29 cellular contexts compared by ENCODE assay signal in the genomic region with DNA sequence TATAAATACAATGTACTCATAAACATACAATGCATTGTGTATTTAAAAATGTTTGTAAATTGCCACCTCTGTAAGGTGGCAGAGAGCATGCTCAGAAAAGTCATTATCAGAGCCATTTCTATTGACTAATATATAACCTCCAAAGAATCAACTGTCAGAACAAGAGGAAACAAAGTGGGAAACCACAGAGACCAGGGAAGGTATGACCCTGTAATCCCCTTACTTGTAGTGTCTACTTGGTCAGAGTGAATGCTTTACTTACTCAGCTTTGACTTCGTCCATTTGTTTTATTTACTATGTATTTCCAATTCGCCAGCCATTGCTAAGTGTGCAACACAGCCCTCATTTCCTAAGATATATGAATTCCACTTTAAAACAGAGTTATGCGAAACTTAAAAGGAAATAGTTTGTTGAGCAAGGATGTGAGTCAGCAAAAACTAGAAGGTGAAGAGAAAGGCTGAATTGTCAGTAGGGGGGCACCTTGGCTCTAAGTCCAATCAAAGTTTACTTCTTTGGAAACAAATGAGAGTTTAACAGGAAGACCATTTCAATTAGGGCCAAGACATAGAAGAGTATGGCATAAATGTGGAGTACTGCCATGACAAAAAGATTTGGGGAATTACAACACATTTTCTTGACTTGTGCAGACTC.
A peak's percentile ranks its signal among the peaks of the same experiment; 100 is the strongest.
DNase-seq lines count a peak whose midpoint lies in the region; ATAC-seq and TF ChIP-seq lines count a peak whose summit lies in the region.
"Had no signal": no experiment of that assay in that cellular context is flagged by ENCODE, and none has a peak within 500 bp of the region (broad histone marks: within the 10 kb centered on the region; RNA-seq: fewer than 3 reads in every experiment).

No MANE protein-coding gene starts in this region.

- H3K27me3 ChIP-seq in breast epithelium = no peaks in the 10 kb centered on the region
- H3K27me3 ChIP-seq in suprapubic skin = no peaks in the 10 kb centered on the region
- H3K27me3 ChIP-seq: BE2C, brain microvascular endothelial cell, colonic mucosa, gastroesophageal sphincter, left lung had no signal

- H3K36me3 ChIP-seq in breast epithelium = no peaks in the 10 kb centered on the region
- no peaks in the 10 kb centered on the region for H3K36me3 ChIP-seq in suprapubic skin
- H3K36me3 ChIP-seq: BE2C, brain microvascular endothelial cell, colonic mucosa, gastroesophageal sphincter, left lung had no signal

- H3K27ac ChIP-seq in breast epithelium (no peak overlapping the region), suprapubic skin (no peak overlapping the region)
- H3K27ac ChIP-seq: brain microvascular endothelial cell, colonic mucosa, gastroesophageal sphincter, left lung had no signal

- no TSS peak for BruUV-seq in MCF 10A (replicated peaks; lab: Mats Ljungman, UMichigan)

- H3K4me1 ChIP-seq in breast epithelium = no peaks in the 10 kb centered on the region
- H3K4me1 ChIP-seq in suprapubic skin = no peaks in the 10 kb centered on the region
- H3K4me1 ChIP-seq: BE2C, colonic mucosa, gastroesophageal sphincter, left lung had no signal

- no peak for TF ChIP-seq CTCF in MCF 10A (IDR thresholded peaks at IDR 0.05; ENCODE audit: unreplicated experiment)
- TF ChIP-seq CTCF in breast epithelium (IDR thresholded peaks at IDR 0.05) = no peak
- TF ChIP-seq CTCF in cardiac fibroblast (IDR thresholded peaks at IDR 0.05; ENCODE audit: low read depth, low read length) = no peak
- no peak for TF ChIP-seq CTCF in suprapubic skin (IDR thresholded peaks at IDR 0.05)

- H3K9me3 ChIP-seq in breast epithelium (no peaks in the 10 kb centered on the region), suprapubic skin (no peaks in the 10 kb centered on the region)
- H3K9me3 ChIP-seq: BE2C, colonic mucosa, gastroesophageal sphincter, left lung had no signal

- no peaks in the 10 kb centered on the region for H3K4me1 Mint-ChIP-seq in MCF 10A (ENCODE audit: insufficient read depth, unreplicated experiment)
- H3K4me1 Mint-ChIP-seq: naive B cell had no signal

- no peak overlapping the region for H3K4me3 ChIP-seq in breast epithelium
- no peak overlapping the region for H3K4me3 ChIP-seq in cardiac fibroblast (replicated peaks in 1 of 2; ENCODE audit: low read depth in 2 of 2, low read length in 2 of 2)
- no peak overlapping the region for H3K4me3 ChIP-seq in suprapubic skin
- H3K4me3 ChIP-seq: colonic mucosa, gastroesophageal sphincter, left lung, skin epidermis had no signal

- no peak for ATAC-seq in activated CD4-positive, CD25-positive, alpha-beta regulatory T cell treated with anti-CD3 and anti-CD28 coated beads, Interleukin-2, amount 50 U/mL, for 24 hours
- ATAC-seq in Right ventricle myocardium inferior = no peak
- ATAC-seq: activated T-cell treated with anti-CD3 and anti-CD28 coated beads, Interleukin-2, amount 50 U/mL, for 4 hours; gastroesophageal sphincter; HCT116; left lung had no signal

- CTCF ChIA-PET in MCF 10A (lab: Yijun Ruan, JAX) = interaction anchor here (0.7 kb wide), 2 partner anchors 81 to 401 kb away, joined by 3 to 5 read pairs; no protein-coding TSS in a partner anchor

- DNase-seq in MCF 10A (ENCODE audit: unreplicated experiment) (peak; percentile 34), breast epithelium (ENCODE audit: low spot score in 2 of 2) (no peak), NCI-H226 (peak; percentile 7), cardiac fibroblast (ENCODE audit: low read depth in 2 of 2) (peak; percentile 6 to 9), NCI-H1092 treated with DMSO at 0.1 percent for 48 hours (lab: John Stamatoyannopoulos, UW) (no peak), suprapubic skin (ENCODE audit: low spot score in 2 of 2) (no peak), Right ventricle myocardium inferior (ENCODE audit: missing footprints) (no peak)
- DNase-seq: activated CD4-positive, alpha-beta T cell treated with anti-CD3 and anti-CD28 coated beads for 4 hours; activated CD8-positive, alpha-beta memory T cell treated with anti-CD3 and anti-CD28 coated beads for 24 hours; activated naive CD4-positive, alpha-beta T cell; activated T-cell treated with anti-CD3 and anti-CD28 coated beads, Interleukin-2, amount 50 U/mL, for 4 hours; BE2C; brain microvascular endothelial cell; colonic mucosa; DMS53; effector memory CD4-positive, alpha-beta T cell; hypothalamus; left lung; naive B cell; NCI-H1694 treated with DMSO at 0.1 percent for 48 hours; NCI-H748 treated with DMSO at 0.1 percent for 48 hours; SIG-M5; stimulated activated CD4-positive, alpha-beta T cell treated with anti-CD3 and anti-CD28 coated beads, Interleukin-2, amount 100 ng/mL, for 24 hours had no signal

- intact Hi-C loops in MCF 10A (cut with micrococcal nuclease) (no loop called here), breast epithelium (cut with DNase I; ENCODE audit: low total_unique reads) (no loop called here), Right ventricle myocardium inferior (cut with DNase I) (no loop called here)

- TF ChIP-seq POLR2A in breast epithelium (IDR thresholded peaks at IDR 0.05) = no peak
- TF ChIP-seq POLR2A in suprapubic skin (IDR thresholded peaks at IDR 0.05) = no peak

- TF ChIP-seq EP300 in suprapubic skin (IDR thresholded peaks at IDR 0.05) = no peak

- POLR2A ChIA-PET in MCF 10A (lab: Yijun Ruan, JAX) = interaction anchor here (1.1 kb wide), 1 partner anchor 13 kb away, joined by 3 read pairs; no protein-coding TSS in a partner anchor

- 79% methylated on average over 3 of the region's 3 CpGs for WGBS in suprapubic skin

- no peak overlapping the region for H3K4me3 Mint-ChIP-seq in MCF 10A (ENCODE audit: unreplicated experiment)
- H3K4me3 Mint-ChIP-seq: activated T-cell treated with anti-CD3 and anti-CD28 coated beads, Interleukin-2, amount 50 U/mL, for 4 hours; IgD-negative memory B cell; naive B cell; type B pancreatic cell had no signal

- H3K9me3 Mint-ChIP-seq in MCF 10A (ENCODE audit: unreplicated experiment) = peaks cover 9% of the 10 kb centered on the region
- H3K9me3 Mint-ChIP-seq: type B pancreatic cell had no signal

- H3K36me3 Mint-ChIP-seq in MCF 10A (ENCODE audit: insufficient read depth, unreplicated experiment) = no peaks in the 10 kb centered on the region
- H3K36me3 Mint-ChIP-seq: naive B cell, type B pancreatic cell had no signal

- no peaks in the 10 kb centered on the region for H3K27me3 Mint-ChIP-seq in MCF 10A (ENCODE audit: insufficient read depth, unreplicated experiment)
- H3K27me3 Mint-ChIP-seq: IgD-negative memory B cell, naive B cell, type B pancreatic cell had no signal

- no peak overlapping the region for H3K27ac Mint-ChIP-seq in MCF 10A (ENCODE audit: low read depth, unreplicated experiment)
- H3K27ac Mint-ChIP-seq: IgD-negative memory B cell, naive B cell, type B pancreatic cell had no signal

Comparison
In these comparisons a context has a peak if more than half of its experiments do, and no peak if none do; other contexts are left out.
1. DNase-seq: peak in MCF 10A (single experiment), NCI-H226 (single experiment) and cardiac fibroblast (2 of 2); none in breast epithelium (0 of 2), NCI-H1092 treated with DMSO at 0.1 percent for 48 hours (single experiment), suprapubic skin (0 of 2) and Right ventricle myocardium inferior (single experiment).